8 cellular contexts compared by ENCODE assay signal in genomic region chr18:50836521-50836957, GRCh38.
A peak's percentile ranks its signal among the peaks of the same experiment; 100 is the strongest.
DNase-seq lines count a peak whose midpoint lies in the region; ATAC-seq lines count a peak whose summit lies in the region.

No MANE protein-coding gene starts in this region.

- DNase-seq in OCI-M1 (lab: John Stamatoyannopoulos, UW) (peak; percentile 66), glomerular visceral epithelial cell (ENCODE audit: extremely low spot score) (peak; percentile 89), NCI-H345 treated with DMSO at 0.1 percent for 48 hours (lab: John Stamatoyannopoulos, UW; ENCODE audit: unreplicated experiment) (no peak), epidermal melanocyte (ENCODE audit: insufficient read length, low spot score) (no peak)

- peaks cover 17% of the 10 kb centered on the region for H3K4me1 ChIP-seq in BLaER1

- no peaks in the 10 kb centered on the region for H3K36me3 ChIP-seq in BLaER1

- no peaks in the 10 kb centered on the region for H3K9me3 ChIP-seq in BLaER1

- ATAC-seq in HG03469 (IDR thresholded peaks at IDR 0.05; ENCODE audit: unreplicated experiment), result peak; percentile 47
- no peak for ATAC-seq in GM19023 (IDR thresholded peaks at IDR 0.05; ENCODE audit: unreplicated experiment)
- no peak for ATAC-seq in GM21737 (IDR thresholded peaks at IDR 0.05; ENCODE audit: unreplicated experiment)

- peak overlapping the region; percentile 53 for H3K4me2 ChIP-seq in BLaER1

- no peaks in the 10 kb centered on the region for H4K20me1 ChIP-seq in BLaER1

- no peak overlapping the region for H3K4me3 ChIP-seq in BLaER1

- H3K27ac ChIP-seq in BLaER1, result no peak overlapping the region

- no peaks in the 10 kb centered on the region for H3K27me3 ChIP-seq in BLaER1

- no peak overlapping the region for H3K9ac ChIP-seq in BLaER1

Comparison
In these comparisons a context has a peak if more than half of its experiments do, and no peak if none do; other contexts are left out.
1. DNase-seq: peak in OCI-M1 (single experiment) and glomerular visceral epithelial cell (single experiment); none in NCI-H345 treated with DMSO at 0.1 percent for 48 hours (single experiment) and epidermal melanocyte (single experiment).